30 cellular contexts compared by ENCODE assay signal in genomic region chr20:61817061-61817460, GRCh38.
"Had no signal": no experiment of that assay in that cellular context is flagged by ENCODE, and none has a peak within 500 bp of the region (broad histone marks: within the 10 kb centered on the region; RNA-seq: fewer than 3 reads in every experiment).

No MANE protein-coding gene starts in this region.

- H3K36me3 Mint-ChIP-seq: activated CD8-positive, alpha-beta memory T cell treated with anti-CD3 and anti-CD28 coated beads, Interleukin-2, amount 10 ng/mL, durations not matched to agents 7 days and 5 days; activated naive CD4-positive, alpha-beta T cell treated with anti-CD3 and anti-CD28 coated beads, Interleukin-2, amount 10 ng/mL, durations not matched to agents 7 days and 5 days; activated naive CD8-positive, alpha-beta T cell had no signal

- H3K4me3 ChIP-seq: Peyer's patch, SJCRH30, SK-N-MC had no signal

- H3K27ac Mint-ChIP-seq: activated CD4-positive, alpha-beta memory T cell treated with anti-CD3 and anti-CD28 coated beads, Interleukin-2, amount 10 ng/mL, durations not matched to agents 7 days and 5 days; activated CD8-positive, alpha-beta memory T cell treated with anti-CD3 and anti-CD28 coated beads, Interleukin-2, amount 10 ng/mL, durations not matched to agents 7 days and 5 days; activated naive CD4-positive, alpha-beta T cell treated with anti-CD3 and anti-CD28 coated beads, Interleukin-2, amount 10 ng/mL, durations not matched to agents 7 days and 5 days; activated naive CD8-positive, alpha-beta T cell; IgD-negative memory B cell had no signal

- H3K4me3 Mint-ChIP-seq: activated CD4-positive, alpha-beta memory T cell treated with anti-CD3 and anti-CD28 coated beads, Interleukin-2, amount 10 ng/mL, durations not matched to agents 7 days and 5 days; activated CD8-positive, alpha-beta memory T cell treated with anti-CD3 and anti-CD28 coated beads, Interleukin-2, amount 10 ng/mL, durations not matched to agents 7 days and 5 days; activated naive CD4-positive, alpha-beta T cell treated with anti-CD3 and anti-CD28 coated beads, Interleukin-2, amount 10 ng/mL, durations not matched to agents 7 days and 5 days; activated naive CD8-positive, alpha-beta T cell had no signal

- H3K27ac ChIP-seq: brain microvascular endothelial cell, Peyer's patch, RWPE1, SJCRH30, SK-N-MC, WERI-Rb-1 had no signal

- H3K9me3 Mint-ChIP-seq: activated CD4-positive, alpha-beta memory T cell treated with anti-CD3 and anti-CD28 coated beads, Interleukin-2, amount 10 ng/mL, durations not matched to agents 7 days and 5 days; activated naive CD4-positive, alpha-beta T cell treated with anti-CD3 and anti-CD28 coated beads, Interleukin-2, amount 10 ng/mL, durations not matched to agents 7 days and 5 days had no signal

- ATAC-seq: activated CD8-positive, alpha-beta memory T cell treated with anti-CD3 and anti-CD28 coated beads, Interleukin-2, amount 10 ng/mL, durations not matched to agents 7 days and 5 days; PC-3 had no signal

- H3K27me3 Mint-ChIP-seq: activated CD4-positive, alpha-beta memory T cell treated with anti-CD3 and anti-CD28 coated beads, Interleukin-2, amount 10 ng/mL, durations not matched to agents 7 days and 5 days; activated CD8-positive, alpha-beta memory T cell treated with anti-CD3 and anti-CD28 coated beads, Interleukin-2, amount 10 ng/mL, durations not matched to agents 7 days and 5 days; activated naive CD4-positive, alpha-beta T cell treated with anti-CD3 and anti-CD28 coated beads, Interleukin-2, amount 10 ng/mL, durations not matched to agents 7 days and 5 days had no signal

- H3K4me1 Mint-ChIP-seq: activated CD4-positive, alpha-beta memory T cell treated with anti-CD3 and anti-CD28 coated beads, Interleukin-2, amount 10 ng/mL, durations not matched to agents 7 days and 5 days; activated CD8-positive, alpha-beta memory T cell treated with anti-CD3 and anti-CD28 coated beads, Interleukin-2, amount 10 ng/mL, durations not matched to agents 7 days and 5 days; activated naive CD4-positive, alpha-beta T cell treated with anti-CD3 and anti-CD28 coated beads, Interleukin-2, amount 10 ng/mL, durations not matched to agents 7 days and 5 days; IgD-negative memory B cell had no signal

- H3K36me3 ChIP-seq: brain microvascular endothelial cell, Peyer's patch, SJCRH30, WERI-Rb-1 had no signal

- H3K9me3 ChIP-seq: Peyer's patch, SJCRH30 had no signal

- DNase-seq: activated CD4-positive, alpha-beta memory T cell treated with anti-CD3 and anti-CD28 coated beads, Interleukin-2, amount 10 ng/mL, durations not matched to agents 7 days and 5 days; activated CD4-positive, alpha-beta T cell treated with anti-CD3 and anti-CD28 coated beads for 1 hour; activated CD4-positive, alpha-beta T cell treated with anti-CD3 and anti-CD28 coated beads for 48 hours; activated CD4-positive, CD25-positive, alpha-beta regulatory T cell; activated CD8-positive, alpha-beta memory T cell treated with anti-CD3 and anti-CD28 coated beads for 24 hours; activated CD8-positive, alpha-beta memory T cell treated with anti-CD3 and anti-CD28 coated beads, Interleukin-2, amount 10 ng/mL, durations not matched to agents 7 days and 5 days; activated CD8-positive, alpha-beta memory T cell treated with anti-CD3 and anti-CD28 coated beads, Interleukin-2, amount 50 U/mL, for 48 hours; activated effector memory CD4-positive, alpha-beta T cell treated with Interleukin-2 at 50 U/mL for 16 hours; activated naive CD4-positive, alpha-beta T cell treated with anti-CD3 and anti-CD28 coated beads, Interleukin-2, amount 10 ng/mL, durations not matched to agents 7 days and 5 days; activated T-cell treated with anti-CD3 and anti-CD28 coated beads, Interleukin-2, amount 50 U/mL, for 48 hours; amniotic stem cell; brain microvascular endothelial cell; Karpas-422; KBM-7; NCI-H1105; NCI-H1417 treated with DMSO at 0.1 percent for 48 hours; NCI-H1694; NCI-H1930; NCI-H345; NCI-H524 treated with DMSO at 0.1 percent for 48 hours; PC-3; Peyer's patch; SHP77; SJCRH30; T1000; WERI-Rb-1 had no signal

- H3K27me3 ChIP-seq: brain microvascular endothelial cell, Peyer's patch had no signal

- H3K4me1 ChIP-seq: Peyer's patch, SJCRH30 had no signal
